ENCODE assay signal across 9 cellular contexts in the genomic region with DNA sequence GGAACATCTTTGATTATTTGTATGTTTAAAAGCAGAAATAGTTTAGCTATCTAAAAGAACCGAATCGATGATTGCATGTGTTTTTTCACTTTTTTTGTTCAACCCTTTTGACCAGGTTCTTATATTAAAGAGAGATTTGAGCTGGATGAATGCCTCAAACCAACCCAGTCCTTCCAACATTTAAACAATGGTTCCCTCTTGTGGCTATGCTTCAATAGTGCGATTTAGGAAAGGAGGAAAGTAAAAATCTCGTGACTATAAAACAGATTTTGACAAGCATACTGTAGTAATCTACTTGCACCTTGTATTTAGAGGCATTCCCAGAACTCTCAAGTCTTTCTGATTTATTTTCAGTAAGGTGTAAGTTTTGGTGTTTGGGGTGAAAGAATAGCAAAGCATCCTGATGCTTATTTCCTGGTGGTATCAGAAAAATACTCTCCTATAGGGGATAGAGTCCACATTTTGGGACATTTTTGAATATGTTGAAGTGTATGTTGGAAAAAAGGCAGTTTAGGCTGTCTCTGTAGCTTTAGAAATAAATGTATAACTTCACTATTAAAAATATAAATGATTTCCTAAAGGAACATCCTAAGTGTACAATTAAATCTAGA.
A peak's percentile ranks its signal among the peaks of the same experiment; 100 is the strongest.
DNase-seq lines count a peak whose midpoint lies in the region; ATAC-seq, FAIRE-seq and TF ChIP-seq lines count a peak whose summit lies in the region.
"Had no signal": no experiment of that assay in that cellular context is flagged by ENCODE, and none has a peak within 500 bp of the region (broad histone marks: within the 10 kb centered on the region; RNA-seq: fewer than 3 reads in every experiment).

No MANE protein-coding gene starts in this region.

- peaks cover 6% of the 10 kb centered on the region for H3K4me1 Mint-ChIP-seq in nephron

- no peaks in the 10 kb centered on the region for H3K36me3 Mint-ChIP-seq in nephron (ENCODE audit: low read depth)

- H3K4me3 Mint-ChIP-seq in nephron, result no peak overlapping the region
- H3K4me3 Mint-ChIP-seq: dendritic cell treated with granulocyte-macrophage colony-stimulating factor and Interleukin-4, amounts not matched to agents 40 ng/mL and 50 ng/mL, for 4 days had no signal

- no peak for FAIRE-seq in D721Med (lab: Jason Lieb, UNC)

- H3K27ac Mint-ChIP-seq in nephron, result no peak overlapping the region
- H3K27ac Mint-ChIP-seq: dendritic cell treated with granulocyte-macrophage colony-stimulating factor and Interleukin-4, amounts not matched to agents 40 ng/mL and 50 ng/mL, for 4 days had no signal

- TF ChIP-seq CTCF in D721Med (IDR thresholded peaks at IDR 0.05; ENCODE audit: insufficient read depth, missing control alignments) (peak; percentile 76), nephron (IDR thresholded peaks at IDR 0.05; ENCODE audit: unreplicated experiment in 3 of 3) (peak; percentile 63 to 71 (median 64))

- peaks cover 2% of the 10 kb centered on the region for H3K9me3 Mint-ChIP-seq in nephron
- H3K9me3 Mint-ChIP-seq: dendritic cell treated with granulocyte-macrophage colony-stimulating factor and Interleukin-4, amounts not matched to agents 40 ng/mL and 50 ng/mL, for 4 days had no signal

- ATAC-seq in HG02884 (IDR thresholded peaks at IDR 0.05; ENCODE audit: unreplicated experiment) (no peak), HG02938 (IDR thresholded peaks at IDR 0.05; ENCODE audit: unreplicated experiment) (no peak), GM18511 (IDR thresholded peaks at IDR 0.05; ENCODE audit: unreplicated experiment) (no peak)

- DNase-seq in D721Med (ENCODE audit: insufficient read length, low spot score) (no peak), HT-29 (ENCODE audit: low spot score) (peak; percentile 50), NOMO-1 (lab: John Stamatoyannopoulos, UW; ENCODE audit: unreplicated experiment in 2 of 2) (peak; percentile 49 to 78), cerebellum (ENCODE audit: low spot score) (peak; percentile 26)

- no peaks in the 10 kb centered on the region for H3K27me3 Mint-ChIP-seq in nephron (ENCODE audit: low read depth)
- H3K27me3 Mint-ChIP-seq: dendritic cell treated with granulocyte-macrophage colony-stimulating factor and Interleukin-4, amounts not matched to agents 40 ng/mL and 50 ng/mL, for 4 days had no signal
